Comparison of ENCODE assay signal across 9 cellular contexts in genomic region chr2:177332992-177333388, GRCh38. TPM values are rescaled to one million over a fixed set of nuclear protein-coding genes. Genes with fewer than 3 reads are reported as not detected.
A peak's percentile ranks its signal among the peaks of the same experiment; 100 is the strongest.
DNase-seq lines count a peak whose midpoint lies in the region; ATAC-seq and TF ChIP-seq lines count a peak whose summit lies in the region.
"Had no signal": no experiment of that assay in that cellular context is flagged by ENCODE, and none has a peak within 500 bp of the region (broad histone marks: within the 10 kb centered on the region; RNA-seq: fewer than 3 reads in every experiment).

No MANE protein-coding gene starts in this region.

- no peaks in the 10 kb centered on the region for H4K20me1 ChIP-seq in DND-41 (ENCODE audit: insufficient read depth, low read length)
- no peaks in the 10 kb centered on the region for H4K20me1 ChIP-seq in PC-9 (ENCODE audit: insufficient read depth)

- no peak overlapping the region for H4K91ac ChIP-seq in neuronal stem cell (ENCODE audit: low read depth, low read length, poor library complexity)

- BruUV-seq in PC-9 (replicated peaks; lab: Mats Ljungman, UMichigan): no TSS peak

- H3K9me3 ChIP-seq in DND-41 (ENCODE audit: insufficient read depth, low read length, severe bottlenecking) (no peaks in the 10 kb centered on the region), PC-9 (ENCODE audit: insufficient read depth, low read depth) (no peaks in the 10 kb centered on the region), endodermal cell (ENCODE audit: control insufficient read depth, low read length) (no peaks in the 10 kb centered on the region), neuronal stem cell (replicated peaks in 1 of 2; ENCODE audit: control insufficient read depth in 2 of 2, insufficient read depth in 1 of 2, low read depth in 1 of 2, low read length in 2 of 2) (no peaks in the 10 kb centered on the region)

- H3K79me2 ChIP-seq in DND-41 (ENCODE audit: insufficient read depth, low read length) (no peaks in the 10 kb centered on the region), PC-9 (ENCODE audit: low read depth) (no peaks in the 10 kb centered on the region)

- no peak for TF ChIP-seq CTCF in DND-41 (IDR thresholded peaks at IDR 0.05; ENCODE audit: borderline replicate concordance, extremely low read depth, low read length, poor library complexity, severe bottlenecking)
- no peak for TF ChIP-seq CTCF in PC-9 (conservative IDR thresholded peaks at IDR 0.05)
- TF ChIP-seq CTCF in endodermal cell (conservative IDR thresholded peaks at IDR 0.05): no peak

- no peak overlapping the region for H2AK5ac ChIP-seq in neuronal stem cell (ENCODE audit: low read depth, low read length)

- H3K23ac ChIP-seq in neuronal stem cell (ENCODE audit: low read depth, low read length, poor library complexity): no peak overlapping the region

- H4K8ac ChIP-seq in neuronal stem cell (ENCODE audit: low read depth, low read length): no peak overlapping the region

- H3K4me1 Mint-ChIP-seq in endodermal cell: peaks cover 12% of the 10 kb centered on the region

- CTCF ChIA-PET in PC-9 (lab: Charles Lee): interaction anchor here (1.9 to 2.3 kb wide), 2 partner anchors 169 to 392 kb away, joined by 10 to 12 read pairs; no protein-coding TSS in a partner anchor

- H3K36me3 Mint-ChIP-seq in endodermal cell (ENCODE audit: low read depth): peaks cover 8% of the 10 kb centered on the region

- no peaks in the 10 kb centered on the region for H3K9me2 ChIP-seq in PC-9 (ENCODE audit: insufficient read depth)

- H3K4me1 ChIP-seq in DND-41 (ENCODE audit: insufficient read depth, low read length): peaks cover 13% of the 10 kb centered on the region
- peaks cover 13% of the 10 kb centered on the region for H3K4me1 ChIP-seq in PC-9 (replicated peaks; ENCODE audit: insufficient read depth)
- no peaks in the 10 kb centered on the region for H3K4me1 ChIP-seq in endodermal cell (ENCODE audit: control insufficient read depth, insufficient read depth, low read length)
- H3K4me1 ChIP-seq in neuronal stem cell (ENCODE audit: control insufficient read depth in 2 of 2, insufficient read depth in 1 of 2, low read depth in 1 of 2, low read length in 2 of 2): peaks cover 3 to 5% of the 10 kb centered on the region in 2 donors

- no peaks in the 10 kb centered on the region for H3K27me3 ChIP-seq in DND-41 (ENCODE audit: insufficient read depth, low read length, poor library complexity)
- H3K27me3 ChIP-seq in PC-9 (ENCODE audit: insufficient read depth, low read depth): no peaks in the 10 kb centered on the region
- no peaks in the 10 kb centered on the region for H3K27me3 ChIP-seq in endodermal cell (ENCODE audit: control insufficient read depth, insufficient read depth, low read length, poor library complexity, severe bottlenecking)
- no peaks in the 10 kb centered on the region for H3K27me3 ChIP-seq in neuronal stem cell (ENCODE audit: control insufficient read depth in 3 of 3, insufficient read depth in 3 of 3, low read depth in 1 of 3, low read length in 3 of 3)

- H3K4me2 ChIP-seq in DND-41 (ENCODE audit: insufficient read depth, low read length): no peak overlapping the region
- no peak overlapping the region for H3K4me2 ChIP-seq in PC-9
- H3K4me2 ChIP-seq in neuronal stem cell (ENCODE audit: insufficient read depth, low read length, poor library complexity, severe bottlenecking): no peak overlapping the region

- peaks cover 18% of the 10 kb centered on the region; the same call in 1 of the 2 replicates for H3K36me3 ChIP-seq in DND-41 (ENCODE audit: insufficient read depth, low read length)
- H3K36me3 ChIP-seq in PC-9 (ENCODE audit: low read depth): no peaks in the 10 kb centered on the region
- H3K36me3 ChIP-seq in endodermal cell (ENCODE audit: control insufficient read depth, insufficient read depth, low read length): no peaks in the 10 kb centered on the region
- H3K36me3 ChIP-seq in neuronal stem cell (replicated peaks in 1 of 2; ENCODE audit: control insufficient read depth in 2 of 2, insufficient read depth in 2 of 2, low read length in 2 of 2): peaks cover 0 to 1% of the 10 kb centered on the region in 2 donors

- POLR2A ChIA-PET in PC-9 (lab: Charles Lee; ENCODE audit: unreplicated experiment): interaction anchor here (0.6 kb wide), 1 partner anchor 167 kb away, joined by 6 read pairs; no protein-coding TSS in a partner anchor

- no peaks in the 10 kb centered on the region for H3K79me1 ChIP-seq in neuronal stem cell (ENCODE audit: low read depth, low read length)

- H3F3A ChIP-seq in PC-9 (ENCODE audit: insufficient read depth, low read depth): peaks cover 4% of the 10 kb centered on the region

- H3K14ac ChIP-seq in neuronal stem cell (ENCODE audit: low read length): no peak overlapping the region

- H3K4me3 Mint-ChIP-seq in endodermal cell: no peak overlapping the region

- ATAC-seq in DND-41 (ENCODE audit: insufficient read depth, low read depth): no peak
- no peak for ATAC-seq in HG03159 (IDR thresholded peaks at IDR 0.05; ENCODE audit: unreplicated experiment)
- no peak for ATAC-seq in HG02588 (IDR thresholded peaks at IDR 0.05; ENCODE audit: unreplicated experiment)

- H2BK12ac ChIP-seq in neuronal stem cell (ENCODE audit: low read length): no peak overlapping the region

- H2AFZ ChIP-seq in DND-41 (ENCODE audit: low read depth, low read length) (peak overlapping the region; percentile 70), PC-9 (peak overlapping the region; percentile 66), neuronal stem cell (ENCODE audit: low read length) (peak overlapping the region; percentile 82)

- no peak overlapping the region for H2BK5ac ChIP-seq in neuronal stem cell (ENCODE audit: low read length)

- no peaks in the 10 kb centered on the region for H3K9me3 Mint-ChIP-seq in endodermal cell

- DNase-seq in DND-41 (no peak), PC-9 (no peak), endodermal cell (no peak), neuronal stem cell (ENCODE audit: low spot score) (no peak), DMS53 (lab: John Stamatoyannopoulos, UW) (no peak), cortex of kidney (lab: John Stamatoyannopoulos, UW) (no peak)
- DNase-seq: NCI-H187 treated with DMSO at 0.1 percent for 48 hours had no signal

- peak overlapping the region; percentile 18 for H3K9ac ChIP-seq in DND-41 (ENCODE audit: low read depth, low read length)
- no peak overlapping the region for H3K9ac ChIP-seq in endodermal cell (ENCODE audit: extremely low read depth, low read length, poor library complexity, severe bottlenecking)
- H3K9ac ChIP-seq in neuronal stem cell (ENCODE audit: low read depth, low read length, poor library complexity): no peak overlapping the region

- 59 to 71% methylated on average over 3 to 5 of the region's 5 CpGs for WGBS in endodermal cell (ENCODE audit: insufficient coverage in 1 of 2, insufficient read length in 1 of 2), 2 experiments
- no CpG with 5 or more reads among the region's 5 CpGs for WGBS in neuronal stem cell (ENCODE audit: extremely low coverage in 2 of 2, insufficient read length in 2 of 2, insufficient replicate concordance in 1 of 2), 2 donors

- H2BK120ac ChIP-seq in neuronal stem cell (ENCODE audit: low read depth, low read length): no peak overlapping the region

- H3K4me3 ChIP-seq in DND-41 (ENCODE audit: low read depth in 1 of 2, low read length in 2 of 2) (no peak overlapping the region), PC-9 (no peak overlapping the region), endodermal cell (ENCODE audit: low read length) (no peak overlapping the region), neuronal stem cell (ENCODE audit: low read length in 2 of 2) (no peak overlapping the region)

- no peak overlapping the region for H3K4ac ChIP-seq in neuronal stem cell (ENCODE audit: low read length)

- H3K18ac ChIP-seq in neuronal stem cell (ENCODE audit: low read length): no peak overlapping the region

- peak overlapping the region; percentile 78 for H3K27ac Mint-ChIP-seq in endodermal cell

- H3K27ac ChIP-seq in DND-41 (ENCODE audit: low read length): peak overlapping the region; percentile 65
- no peak overlapping the region for H3K27ac ChIP-seq in PC-9
- H3K27ac ChIP-seq in endodermal cell (ENCODE audit: low read depth, low read length): no peak overlapping the region
- H3K27ac ChIP-seq in neuronal stem cell (replicated peaks; ENCODE audit: low read length): no peak overlapping the region

- no peak overlapping the region for H2BK15ac ChIP-seq in neuronal stem cell (ENCODE audit: low read length)

- intact Hi-C loops in PC-9 (cut with micrococcal nuclease; ENCODE audit: unreplicated experiment): loop anchor here (1.0 to 10.0 kb wide), 8 partner anchors 70 to 1206 kb away; partner anchors contain the start of genes HNRNPA3 and HOXD8

- no peaks in the 10 kb centered on the region for H3K27me3 Mint-ChIP-seq in endodermal cell (ENCODE audit: insufficient read depth)

RNA-seq across cellular contexts. Expression of gene AGPS, which starts 59.6 kb away (rescaled TPM):
- total RNA-seq in PC-9 (2021) (101 and 107 TPM in 2 replicates), endodermal cell (10 to 100 TPM; 76.8 to 86.1 TPM)
- polyA plus RNA-seq in endodermal cell (2013, experiment 1 of 2): 30.3 TPM
- polyA plus RNA-seq in endodermal cell (2013, experiment 2 of 2): 26.9 TPM
- 21.5 TPM for polyA plus RNA-seq in neuronal stem cell (2013, experiment 1 of 2)
- polyA plus RNA-seq in neuronal stem cell (2013, experiment 2 of 2): 22.3 TPM
